In genomic region chr1:25035523-25036116, GRCh38 we compare ENCODE assay signal across 1 cellular context.
TF ChIP-seq lines count a peak whose summit lies in the region.

No MANE protein-coding gene starts in this region.

TF ChIP-seq in IMR-90, 13 proteins besides CTCF, POLR2A, EP300 and RAD21 (continued from another document):
- TF ChIP-seq USF2 (IDR thresholded peaks at IDR 0.05; ENCODE audit: low read depth, low read length) (no peak), RCOR1 (IDR thresholded peaks at IDR 0.05; ENCODE audit: insufficient replicate concordance, low read length) (no peak)
